8 cellular contexts compared by ENCODE assay signal in genomic region chr1:40690919-40691537, GRCh38. TPM values are rescaled to one million over a fixed set of nuclear protein-coding genes. Genes with fewer than 3 reads are reported as not detected.
A peak's percentile ranks its signal among the peaks of the same experiment; 100 is the strongest.
DNase-seq lines count a peak whose midpoint lies in the region; ATAC-seq and TF ChIP-seq lines count a peak whose summit lies in the region.

No MANE protein-coding gene starts in this region.

- H3K9me2 ChIP-seq in Karpas-422 (replicated peaks; ENCODE audit: insufficient read depth, low read length), result no peaks in the 10 kb centered on the region

- peaks cover 53 to 68% (median 56%) of the 10 kb centered on the region in 3 donors for H3K4me1 Mint-ChIP-seq in naive B cell

- peaks cover 68% of the 10 kb centered on the region for H3K79me2 ChIP-seq in Karpas-422 (ENCODE audit: low read length)

- DNase-seq in AG09309 (ENCODE audit: low read depth), result no peak
- no peak for DNase-seq in Karpas-422
- no peak for DNase-seq in colonic mucosa
- DNase-seq in naive B cell, result peak; percentile 7
- DNase-seq in stimulated activated CD8-positive, alpha-beta memory T cell treated with anti-CD3 and anti-CD28 coated beads, Interleukin-4, amount 100 ng/mL, for 48 hours, result no peak
- no peak for DNase-seq in NCI-H1417 treated with DMSO at 0.1 percent for 48 hours (lab: John Stamatoyannopoulos, UW)
- DNase-seq in stimulated activated naive CD4-positive, alpha-beta T cell treated with Interleukin-2 at 50 U/mL for 16 hours (lab: John Stamatoyannopoulos, UW), result no peak

- ATAC-seq in naive B cell (ENCODE audit: low read depth in 2 of 2), result no peak
- ATAC-seq in GM18502 (IDR thresholded peaks at IDR 0.05; ENCODE audit: poor library complexity, unreplicated experiment), result no peak

- no peak overlapping the region for H2AFZ ChIP-seq in Karpas-422 (ENCODE audit: low read length)

- H3K9me3 ChIP-seq in Karpas-422 (ENCODE audit: low read length) (no peaks in the 10 kb centered on the region), colonic mucosa (no peaks in the 10 kb centered on the region)

- H3K27ac ChIP-seq in Karpas-422 (ENCODE audit: low read length) (peak overlapping the region; percentile 94), colonic mucosa (peak overlapping the region; percentile 95)

- peak overlapping the region; percentile 73 for H3K4me3 ChIP-seq in AG09309 (ENCODE audit: control insufficient read depth, low read depth, low read length)
- peak overlapping the region; percentile 93 for H3K4me3 ChIP-seq in Karpas-422 (ENCODE audit: low read length)
- H3K4me3 ChIP-seq in colonic mucosa, result peak overlapping the region; percentile 70

- H3K36me3 ChIP-seq in Karpas-422 (ENCODE audit: insufficient read depth, low read length) (peaks cover 24% of the 10 kb centered on the region; the same call in 1 of the 2 replicates), colonic mucosa (no peaks in the 10 kb centered on the region)

- H3K4me2 ChIP-seq in Karpas-422 (ENCODE audit: low read depth, low read length, poor library complexity, severe bottlenecking), result peak overlapping the region; percentile 96

- H3K4me1 ChIP-seq in Karpas-422 (ENCODE audit: low read length) (peaks cover 54% of the 10 kb centered on the region), colonic mucosa (peaks cover 8% of the 10 kb centered on the region)

- H3K36me3 Mint-ChIP-seq in naive B cell, result peaks cover 6 to 8% of the 10 kb centered on the region in 2 donors

- peaks cover 0 to 3% (median 0%) of the 10 kb centered on the region in 7 donors for H3K9me3 Mint-ChIP-seq in naive B cell

- H3K27ac Mint-ChIP-seq in naive B cell, result peak overlapping the region; percentile 94 to 100 (median 99)

- H3K4me3 Mint-ChIP-seq in naive B cell, result peak overlapping the region; percentile 92 to 99 (median 96)

- intact Hi-C loops in colonic mucosa (cut with DNase I), result no loop called here

- TF ChIP-seq CTCF in AG09309 (IDR thresholded peaks at IDR 0.05; ENCODE audit: control insufficient read depth, insufficient read depth, low read depth, low read length, missing control alignments) (no peak), colonic mucosa (IDR thresholded peaks at IDR 0.05) (no peak)

- H3K9ac ChIP-seq in Karpas-422 (ENCODE audit: low read length) (peak overlapping the region; percentile 98), colonic mucosa (ENCODE audit: low read depth in 2 of 2, low read length in 2 of 2) (peak overlapping the region; percentile 36 to 96)

- peaks cover 28% of the 10 kb centered on the region; the same call in 1 of the 2 replicates for H4K20me1 ChIP-seq in Karpas-422 (ENCODE audit: insufficient read depth, low read depth, low read length)

- H3K27me3 Mint-ChIP-seq in naive B cell, result no peaks in the 10 kb centered on the region

- H3K27me3 ChIP-seq in Karpas-422 (ENCODE audit: low read length) (no peaks in the 10 kb centered on the region), colonic mucosa (no peaks in the 10 kb centered on the region)

RNA-seq across cellular contexts. Expression of gene NFYC, which starts 0.5 kb away (rescaled TPM):
- total RNA-seq in Karpas-422 (2014; rRNA removed; shearing (Covaris generic); ENCODE audit: low replicate concordance), result 52.4 and 62.6 TPM in 2 replicates
- total RNA-seq in colonic mucosa, result 10 to 100 TPM; 46.9 to 62.2 TPM
- 10 to 100 TPM; 60.3 to 95.4 (median 73.0) TPM for polyA plus RNA-seq in naive B cell (ENCODE audit: low read depth in 6 of 6)

RNA-seq across cellular contexts. Expression of gene RIMS3, which starts 25.5 kb away (rescaled TPM):
- total RNA-seq in Karpas-422 (2014; rRNA removed; shearing (Covaris generic); ENCODE audit: low replicate concordance), result 4.2 and 5.5 TPM in 2 replicates
- total RNA-seq in colonic mucosa, result 1 to 10 TPM; 7.0 to 9.5 TPM
- 1 to 10 TPM in 5 of 6 donors, under 1 TPM in 1; 0.93 to 2.9 (median 1.8) TPM for polyA plus RNA-seq in naive B cell (ENCODE audit: low read depth in 6 of 6)
